4 cellular contexts compared by ENCODE assay signal in genomic region chr15:74052271-74053260, GRCh38. TPM values are rescaled to one million over a fixed set of nuclear protein-coding genes. Genes with fewer than 3 reads are reported as not detected.
"Had no signal": no experiment of that assay in that cellular context is flagged by ENCODE, and none has a peak within 500 bp of the region (broad histone marks: within the 10 kb centered on the region; RNA-seq: fewer than 3 reads in every experiment).

No MANE protein-coding gene starts in this region.

RNA-seq across cellular contexts. Expression of gene GOLGA6A, which starts 29.8 kb away (rescaled TPM):
- total RNA-seq: activated CD4-positive, alpha-beta T cell treated with anti-CD3 and anti-CD28 coated beads, Interleukin-2, amount 10 ng/mL, durations not matched to agents 7 days and 5 days; glomerular endothelial cell; pancreas; SK-MEL-5 had no signal
- polyA plus RNA-seq: pancreas had no signal
